Comparison of ENCODE assay signal across 12 cellular contexts in genomic region chr2:239277401-239278085, GRCh38.
DNase-seq lines count a peak whose midpoint lies in the region; ATAC-seq, FAIRE-seq and TF ChIP-seq lines count a peak whose summit lies in the region.
"Had no signal": no experiment of that assay in that cellular context is flagged by ENCODE, and none has a peak within 500 bp of the region (broad histone marks: within the 10 kb centered on the region; RNA-seq: fewer than 3 reads in every experiment).

No MANE protein-coding gene starts in this region.

- peaks cover 78 to 84% (median 82%) of the 10 kb centered on the region in 10 experiments for H3K4me1 ChIP-seq in BLaER1 treated with 17β-estradiol and CSF1 and Interleukin-3, amounts not matched to agents 10 nM and 100 nM
- peaks cover 38% of the 10 kb centered on the region for H3K4me1 ChIP-seq in CD8-positive, alpha-beta memory T cell (ENCODE audit: insufficient read depth, low read length)
- peaks cover 10% of the 10 kb centered on the region for H3K4me1 ChIP-seq in ovary (ENCODE audit: insufficient read depth)

- no peaks in the 10 kb centered on the region for H3K36me3 Mint-ChIP-seq in CD8-positive, alpha-beta memory T cell

- H3K27ac ChIP-seq in BLaER1 treated with 17β-estradiol and CSF1 and Interleukin-3, amounts not matched to agents 10 nM and 100 nM = peak overlapping the region in 7 of 11 experiments; percentile 30 to 80 (median 59); a peak in 10 of 22 replicates
- peak overlapping the region; percentile 7 for H3K27ac ChIP-seq in CD8-positive, alpha-beta memory T cell (ENCODE audit: low read depth, low read length)
- no peak overlapping the region for H3K27ac ChIP-seq in ovary

- H3K9me3 Mint-ChIP-seq in CD8-positive, alpha-beta memory T cell = no peaks in the 10 kb centered on the region
- H3K9me3 Mint-ChIP-seq: stimulated activated naive B cell treated with anti-CD40 and anti-IgM and Interleukin-4, amounts not matched to agents 10 μg/mL and 1 μg/mL and 100 μg/mL, for 72 hours had no signal

- WGBS in ovary, 3 donors = 93 to 98% (median 94%) methylated on average over 27 of the region's 27 CpGs

- ATAC-seq in GM21529 (IDR thresholded peaks at IDR 0.05; ENCODE audit: unreplicated experiment) = no peak
- ATAC-seq: stimulated activated naive B cell treated with anti-CD40 and anti-IgM and Interleukin-4, amounts not matched to agents 10 μg/mL and 1 μg/mL and 100 μg/mL, for 72 hours had no signal

- H3K36me3 ChIP-seq in BLaER1 treated with 17β-estradiol and CSF1 and Interleukin-3, amounts not matched to agents 10 nM and 100 nM = 0 out of 22 replicates have a peak, but pooled peaks cover 0 to under 1% (median 0%) of the 10 kb centered on the region in 11 experiments
- no peaks in the 10 kb centered on the region for H3K36me3 ChIP-seq in CD8-positive, alpha-beta memory T cell (ENCODE audit: insufficient read depth, low read length)
- H3K36me3 ChIP-seq in ovary = no peaks in the 10 kb centered on the region

- H4K20me1 ChIP-seq in BLaER1 treated with 17β-estradiol and CSF1 and Interleukin-3, amounts not matched to agents 10 nM and 100 nM = peaks cover 75 to 83% (median 80%) of the 10 kb centered on the region in 11 experiments

- CTCF ChIA-PET in CD8-positive, alpha-beta memory T cell (lab: Charles Lee) = interaction anchor here (0.7 to 2.4 kb wide), 3 partner anchors 10 to 13 kb away, joined by 3 to 9 read pairs (median 3); no protein-coding TSS in a partner anchor

- H3K27me3 Mint-ChIP-seq in CD8-positive, alpha-beta memory T cell = peaks cover 0 to 3% of the 10 kb centered on the region in 2 donors

- no peak for FAIRE-seq in urothelium cell line (lab: Jason Lieb, UNC)

- no peak for TF ChIP-seq CTCF in ovary (IDR thresholded peaks at IDR 0.05)

- TF ChIP-seq EP300 in ovary (IDR thresholded peaks at IDR 0.05) = no peak

- peak overlapping the region in 4 of 11 experiments; percentile 32 to 51 (median 44); a peak in 5 of 22 replicates for H3K9ac ChIP-seq in BLaER1 treated with 17β-estradiol and CSF1 and Interleukin-3, amounts not matched to agents 10 nM and 100 nM

- peaks cover 35 to 67% (median 38%) of the 10 kb centered on the region in 3 donors for H3K4me1 Mint-ChIP-seq in CD8-positive, alpha-beta memory T cell

- intact Hi-C loops in ovary (cut with DNase I) = no loop called here

- POLR2A ChIA-PET in CD8-positive, alpha-beta memory T cell (lab: Charles Lee) = interaction anchor here (0.9 kb wide), 1 partner anchor 12 kb away, joined by 3 read pairs; no protein-coding TSS in a partner anchor

- no peak for TF ChIP-seq POLR2A in ovary (IDR thresholded peaks at IDR 0.05)

- peaks cover 0 to 4% (median 0%) of the 10 kb centered on the region in 11 experiments; a peak in 1 of 22 replicates for H3K27me3 ChIP-seq in BLaER1 treated with 17β-estradiol and CSF1 and Interleukin-3, amounts not matched to agents 10 nM and 100 nM
- no peaks in the 10 kb centered on the region for H3K27me3 ChIP-seq in CD8-positive, alpha-beta memory T cell (ENCODE audit: insufficient read depth, low read length, poor library complexity, severe bottlenecking)
- no peaks in the 10 kb centered on the region for H3K27me3 ChIP-seq in ovary

- H3K9me3 ChIP-seq in BLaER1 treated with 17β-estradiol and CSF1 and Interleukin-3, amounts not matched to agents 10 nM and 100 nM (replicated peaks in 1 of 11) = peaks cover 0 to 4% (median 0%) of the 10 kb centered on the region in 11 experiments; a peak in 6 of 22 replicates
- no peaks in the 10 kb centered on the region for H3K9me3 ChIP-seq in CD8-positive, alpha-beta memory T cell (ENCODE audit: low read length)
- no peaks in the 10 kb centered on the region for H3K9me3 ChIP-seq in ovary

- H3K4me3 ChIP-seq in BLaER1 treated with 17β-estradiol and CSF1 and Interleukin-3, amounts not matched to agents 10 nM and 100 nM = no peak overlapping the region
- H3K4me3 ChIP-seq in CD8-positive, alpha-beta memory T cell (ENCODE audit: low read length) = no peak overlapping the region
- no peak overlapping the region for H3K4me3 ChIP-seq in ovary

- H3K27ac Mint-ChIP-seq in CD8-positive, alpha-beta memory T cell = peak overlapping the region in 6 of 8 donors; percentile 32 to 90 (median 80)
- H3K27ac Mint-ChIP-seq: stimulated activated naive B cell treated with anti-CD40 and anti-IgM and Interleukin-4, amounts not matched to agents 10 μg/mL and 1 μg/mL and 100 μg/mL, for 72 hours had no signal

- DNase-seq in CD8-positive, alpha-beta memory T cell = no peak
- DNase-seq in ecto neural progenitor cell (ENCODE audit: low spot score) = peak; percentile 43
- DNase-seq in ovary = peak in 3 of 5 donors; percentile 7 to 24 (median 23)
- DNase-seq in urothelium cell line (ENCODE audit: low spot score) = no peak
- no peak for DNase-seq in retina
- DNase-seq: Calu3; foreskin melanocyte; NK-92 treated with Interleukin-12 subunit alpha and Interleukin-12 subunit beta, amount 100 ng/mL, for 24 hours; stimulated activated CD4-positive, alpha-beta T cell treated with anti-CD3 and anti-CD28 coated beads, Interleukin-4, amount 100 ng/mL, for 24 hours; stimulated activated naive B cell treated with anti-CD40 and anti-IgM and Interleukin-4, amounts not matched to agents 10 μg/mL and 1 μg/mL and 100 μg/mL, for 72 hours had no signal

- peak overlapping the region; percentile 74 to 92 (median 84); a peak in 20 of 22 replicates for H3K4me2 ChIP-seq in BLaER1 treated with 17β-estradiol and CSF1 and Interleukin-3, amounts not matched to agents 10 nM and 100 nM

- peak overlapping the region in 1 of 7 donors; percentile 32 for H3K4me3 Mint-ChIP-seq in CD8-positive, alpha-beta memory T cell
- H3K4me3 Mint-ChIP-seq: stimulated activated naive B cell treated with anti-CD40 and anti-IgM and Interleukin-4, amounts not matched to agents 10 μg/mL and 1 μg/mL and 100 μg/mL, for 72 hours had no signal

Comparison
In these comparisons a context has a peak if more than half of its experiments do, and no peak if none do; other contexts are left out.
1. H3K27ac ChIP-seq: peak in BLaER1 treated with 17β-estradiol and CSF1 and Interleukin-3, amounts not matched to agents 10 nM and 100 nM (7 of 11) and CD8-positive, alpha-beta memory T cell (single experiment); none in ovary (0 of 2).
2. DNase-seq: peak in ecto neural progenitor cell (single experiment) and ovary (3 of 5); none in CD8-positive, alpha-beta memory T cell (0 of 5), urothelium cell line (single experiment) and retina (single experiment).